8 cellular contexts compared by ENCODE assay signal in genomic region chr7:106285801-106286492, GRCh38. TPM values are rescaled to one million over a fixed set of nuclear protein-coding genes. Genes with fewer than 3 reads are reported as not detected.
DNase-seq lines count a peak whose midpoint lies in the region; ATAC-seq and TF ChIP-seq lines count a peak whose summit lies in the region.

No MANE protein-coding gene starts in this region.

- H3K4me1 Mint-ChIP-seq in T-cell (peaks cover 25 to 34% (median 34%) of the 10 kb centered on the region in 3 donors), endodermal cell (peaks cover 9% of the 10 kb centered on the region)

- no peak overlapping the region for H2BK12ac ChIP-seq in neuronal stem cell (ENCODE audit: low read length)

- H2BK120ac ChIP-seq in neuronal stem cell (ENCODE audit: low read depth, low read length) = no peak overlapping the region

- DNase-seq in GM13977 (ENCODE audit: low spot score) = peak; percentile 70
- no peak for DNase-seq in T-cell
- no peak for DNase-seq in endodermal cell
- no peak for DNase-seq in neuronal stem cell (ENCODE audit: low spot score)
- DNase-seq in putamen (ENCODE audit: low spot score) = no peak

- H3K9me3 Mint-ChIP-seq in T-cell = no peaks in the 10 kb centered on the region
- no peaks in the 10 kb centered on the region for H3K9me3 Mint-ChIP-seq in endodermal cell

- no peak overlapping the region for H3K18ac ChIP-seq in neuronal stem cell (ENCODE audit: low read length)

- H3K36me3 Mint-ChIP-seq in T-cell (no peaks in the 10 kb centered on the region), endodermal cell (ENCODE audit: low read depth) (no peaks in the 10 kb centered on the region)

- no peak overlapping the region for H3K23ac ChIP-seq in neuronal stem cell (ENCODE audit: low read depth, low read length, poor library complexity)

- 44 to 49% methylated on average over 13 to 16 of the region's 16 CpGs for WGBS in endodermal cell (ENCODE audit: insufficient coverage in 1 of 2, insufficient read length in 1 of 2), 2 experiments
- no CpG with 5 or more reads among the region's 16 CpGs for WGBS in neuronal stem cell (ENCODE audit: extremely low coverage in 2 of 2, insufficient read length in 2 of 2, insufficient replicate concordance in 1 of 2), 2 donors

- H3K27me3 Mint-ChIP-seq in T-cell = peaks cover 4 to 7% of the 10 kb centered on the region in 2 donors
- H3K27me3 Mint-ChIP-seq in endodermal cell (ENCODE audit: insufficient read depth) = peaks cover 2% of the 10 kb centered on the region

- in situ Hi-C loops in GM13977 (cut with MboI; ENCODE audit: low pct_unique_long_range_greater_than_20kb, low sequenced_read_pairs, unreplicated experiment) = no loop called here

- H3K36me3 ChIP-seq in endodermal cell (ENCODE audit: control insufficient read depth, insufficient read depth, low read length) (peaks cover 17% of the 10 kb centered on the region), neuronal stem cell (replicated peaks in 1 of 2; ENCODE audit: control insufficient read depth in 2 of 2, insufficient read depth in 2 of 2, low read length in 2 of 2) (peaks cover 0 to 4% of the 10 kb centered on the region in 2 donors)

- H3K9ac ChIP-seq in endodermal cell (ENCODE audit: extremely low read depth, low read length, poor library complexity, severe bottlenecking) (peak overlapping the region; percentile 77), neuronal stem cell (ENCODE audit: low read depth, low read length, poor library complexity) (no peak overlapping the region)

- no peak overlapping the region for H3K4ac ChIP-seq in neuronal stem cell (ENCODE audit: low read length)

- peak; percentile 35 for ATAC-seq in HG02610 (IDR thresholded peaks at IDR 0.05; ENCODE audit: unreplicated experiment)
- no peak for ATAC-seq in T-cell (replicated peaks in 1 of 4)
- ATAC-seq in HG02623 (IDR thresholded peaks at IDR 0.05; ENCODE audit: unreplicated experiment) = no peak
- ATAC-seq in HG03025 (IDR thresholded peaks at IDR 0.05; ENCODE audit: low FRiP score, unreplicated experiment) = no peak

- peak overlapping the region; percentile 8 for H2BK5ac ChIP-seq in neuronal stem cell (ENCODE audit: low read length)

- no peaks in the 10 kb centered on the region for H3K9me3 ChIP-seq in endodermal cell (ENCODE audit: control insufficient read depth, low read length)
- H3K9me3 ChIP-seq in neuronal stem cell (replicated peaks in 1 of 2; ENCODE audit: control insufficient read depth in 2 of 2, insufficient read depth in 1 of 2, low read depth in 1 of 2, low read length in 2 of 2) = no peaks in the 10 kb centered on the region

- H4K91ac ChIP-seq in neuronal stem cell (ENCODE audit: low read depth, low read length, poor library complexity) = no peak overlapping the region

- H2AFZ ChIP-seq in neuronal stem cell (ENCODE audit: low read length) = peak overlapping the region; percentile 81

- no peaks in the 10 kb centered on the region for H3K27me3 ChIP-seq in endodermal cell (ENCODE audit: control insufficient read depth, insufficient read depth, low read length, poor library complexity, severe bottlenecking)
- H3K27me3 ChIP-seq in neuronal stem cell (ENCODE audit: control insufficient read depth in 3 of 3, insufficient read depth in 3 of 3, low read depth in 1 of 3, low read length in 3 of 3) = peaks cover 0 to 9% (median 0%) of the 10 kb centered on the region in 3 experiments

- TF ChIP-seq CTCF in GM13977 (IDR thresholded peaks at IDR 0.05; ENCODE audit: extremely low read depth, insufficient read depth, missing control alignments) = no peak
- no peak for TF ChIP-seq CTCF in endodermal cell (conservative IDR thresholded peaks at IDR 0.05)

- no peak overlapping the region for H3K14ac ChIP-seq in neuronal stem cell (ENCODE audit: low read length)

- H3K4me3 ChIP-seq in endodermal cell (ENCODE audit: low read length) = peak overlapping the region; percentile 89
- H3K4me3 ChIP-seq in neuronal stem cell (ENCODE audit: low read length in 2 of 2) = peak overlapping the region; percentile 61 to 80

- CTCF ChIA-PET in T-cell (lab: Charles Lee) = interaction anchor here in 1 of 2 donors (0.8 kb wide), 1 partner anchor 376 kb away, joined by 7 read pairs; no protein-coding TSS in a partner anchor

- H3K27ac Mint-ChIP-seq in T-cell (peak overlapping the region in 1 of 2 donors; percentile 84), endodermal cell (peak overlapping the region; percentile 97)

- H2AK5ac ChIP-seq in neuronal stem cell (ENCODE audit: low read depth, low read length) = no peak overlapping the region

- POLR2A ChIA-PET in T-cell (lab: Charles Lee) = interaction anchor here (0.6 to 1.8 kb wide), 6 partner anchors 26 to 883 kb away, joined by 3 to 15 read pairs (median 3); partner anchors contain the start of gene HBP1 (in 1 of the 2)

- H3K79me1 ChIP-seq in neuronal stem cell (ENCODE audit: low read depth, low read length) = no peaks in the 10 kb centered on the region

- H3K4me1 ChIP-seq in endodermal cell (ENCODE audit: control insufficient read depth, insufficient read depth, low read length) = no peaks in the 10 kb centered on the region
- H3K4me1 ChIP-seq in neuronal stem cell (ENCODE audit: control insufficient read depth in 2 of 2, insufficient read depth in 1 of 2, low read depth in 1 of 2, low read length in 2 of 2) = peaks cover 3 to 5% of the 10 kb centered on the region in 2 donors

- peak overlapping the region; percentile 80 for H3K4me2 ChIP-seq in neuronal stem cell (ENCODE audit: insufficient read depth, low read length, poor library complexity, severe bottlenecking)

- no peak overlapping the region for H2BK15ac ChIP-seq in neuronal stem cell (ENCODE audit: low read length)

- H3K27ac ChIP-seq in endodermal cell (ENCODE audit: low read depth, low read length) (peak overlapping the region; percentile 98), neuronal stem cell (replicated peaks; ENCODE audit: low read length) (peak overlapping the region; percentile 99)

- H3K4me3 Mint-ChIP-seq in T-cell (peak overlapping the region; percentile 85 to 97 (median 95)), endodermal cell (peak overlapping the region; percentile 73)

- H4K8ac ChIP-seq in neuronal stem cell (ENCODE audit: low read depth, low read length) = no peak overlapping the region

RNA-seq across cellular contexts. Expression of gene NAMPT, which starts 1.2 kb away (rescaled TPM):
- 100 to 1,000 TPM in 2 of 5 donors, 10 to 100 TPM in 3; 22.4 to 151 (median 28.2) TPM for total RNA-seq in T-cell
- total RNA-seq in endodermal cell = 100 to 1,000 TPM; 101 to 111 TPM
- 65.9 TPM for polyA plus RNA-seq in endodermal cell (2013, experiment 1 of 2)
- polyA plus RNA-seq in endodermal cell (2013, experiment 2 of 2) = 60.9 TPM
- polyA plus RNA-seq in neuronal stem cell (2013, experiment 1 of 2) = 33.7 TPM
- polyA plus RNA-seq in neuronal stem cell (2013, experiment 2 of 2) = 38.1 TPM
